ENCODE assay signal across 1 cellular context in genomic region chr9:36091028-36091953, GRCh38.
TF ChIP-seq lines count a peak whose summit lies in the region.

No MANE protein-coding gene starts in this region.

TF ChIP-seq in WTC11, 78 proteins besides CTCF, POLR2A, EP300 and RAD21 (continued from another document):
- TF ChIP-seq, protein P1, sequence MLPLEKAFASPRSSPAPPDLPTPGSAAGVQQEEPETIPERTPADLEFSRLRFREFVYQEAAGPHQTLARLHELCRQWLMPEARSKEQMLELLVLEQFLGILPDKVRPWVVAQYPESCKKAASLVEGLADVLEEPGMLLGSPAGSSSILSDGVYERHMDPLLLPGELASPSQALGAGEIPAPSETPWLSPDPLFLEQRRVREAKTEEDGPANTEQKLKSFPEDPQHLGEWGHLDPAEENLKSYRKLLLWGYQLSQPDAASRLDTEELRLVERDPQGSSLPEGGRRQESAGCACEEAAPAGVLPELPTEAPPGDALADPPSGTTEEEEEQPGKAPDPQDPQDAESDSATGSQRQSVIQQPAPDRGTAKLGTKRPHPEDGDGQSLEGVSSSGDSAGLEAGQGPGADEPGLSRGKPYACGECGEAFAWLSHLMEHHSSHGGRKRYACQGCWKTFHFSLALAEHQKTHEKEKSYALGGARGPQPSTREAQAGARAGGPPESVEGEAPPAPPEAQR (CRISPR knock-in tag; IDR thresholded peaks at IDR 0.05), result no peak
- TF ChIP-seq ZNF317 (CRISPR knock-in tag; IDR thresholded peaks at IDR 0.05; ENCODE audit: borderline replicate concordance, low read depth), result no peak
- no peak for TF ChIP-seq CDX4 (CRISPR knock-in tag; IDR thresholded peaks at IDR 0.05; ENCODE audit: borderline replicate concordance)
- TF ChIP-seq, protein P2, sequence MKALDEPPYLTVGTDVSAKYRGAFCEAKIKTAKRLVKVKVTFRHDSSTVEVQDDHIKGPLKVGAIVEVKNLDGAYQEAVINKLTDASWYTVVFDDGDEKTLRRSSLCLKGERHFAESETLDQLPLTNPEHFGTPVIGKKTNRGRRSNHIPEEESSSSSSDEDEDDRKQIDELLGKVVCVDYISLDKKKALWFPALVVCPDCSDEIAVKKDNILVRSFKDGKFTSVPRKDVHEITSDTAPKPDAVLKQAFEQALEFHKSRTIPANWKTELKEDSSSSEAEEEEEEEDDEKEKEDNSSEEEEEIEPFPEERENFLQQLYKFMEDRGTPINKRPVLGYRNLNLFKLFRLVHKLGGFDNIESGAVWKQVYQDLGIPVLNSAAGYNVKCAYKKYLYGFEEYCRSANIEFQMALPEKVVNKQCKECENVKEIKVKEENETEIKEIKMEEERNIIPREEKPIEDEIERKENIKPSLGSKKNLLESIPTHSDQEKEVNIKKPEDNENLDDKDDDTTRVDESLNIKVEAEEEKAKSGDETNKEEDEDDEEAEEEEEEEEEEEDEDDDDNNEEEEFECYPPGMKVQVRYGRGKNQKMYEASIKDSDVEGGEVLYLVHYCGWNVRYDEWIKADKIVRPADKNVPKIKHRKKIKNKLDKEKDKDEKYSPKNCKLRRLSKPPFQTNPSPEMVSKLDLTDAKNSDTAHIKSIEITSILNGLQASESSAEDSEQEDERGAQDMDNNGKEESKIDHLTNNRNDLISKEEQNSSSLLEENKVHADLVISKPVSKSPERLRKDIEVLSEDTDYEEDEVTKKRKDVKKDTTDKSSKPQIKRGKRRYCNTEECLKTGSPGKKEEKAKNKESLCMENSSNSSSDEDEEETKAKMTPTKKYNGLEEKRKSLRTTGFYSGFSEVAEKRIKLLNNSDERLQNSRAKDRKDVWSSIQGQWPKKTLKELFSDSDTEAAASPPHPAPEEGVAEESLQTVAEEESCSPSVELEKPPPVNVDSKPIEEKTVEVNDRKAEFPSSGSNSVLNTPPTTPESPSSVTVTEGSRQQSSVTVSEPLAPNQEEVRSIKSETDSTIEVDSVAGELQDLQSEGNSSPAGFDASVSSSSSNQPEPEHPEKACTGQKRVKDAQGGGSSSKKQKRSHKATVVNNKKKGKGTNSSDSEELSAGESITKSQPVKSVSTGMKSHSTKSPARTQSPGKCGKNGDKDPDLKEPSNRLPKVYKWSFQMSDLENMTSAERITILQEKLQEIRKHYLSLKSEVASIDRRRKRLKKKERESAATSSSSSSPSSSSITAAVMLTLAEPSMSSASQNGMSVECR (CRISPR knock-in tag; IDR thresholded peaks at IDR 0.05; ENCODE audit: borderline replicate concordance), result no peak
- TF ChIP-seq HMGXB4 (CRISPR knock-in tag; IDR thresholded peaks at IDR 0.05), result no peak
- TF ChIP-seq, protein P3, sequence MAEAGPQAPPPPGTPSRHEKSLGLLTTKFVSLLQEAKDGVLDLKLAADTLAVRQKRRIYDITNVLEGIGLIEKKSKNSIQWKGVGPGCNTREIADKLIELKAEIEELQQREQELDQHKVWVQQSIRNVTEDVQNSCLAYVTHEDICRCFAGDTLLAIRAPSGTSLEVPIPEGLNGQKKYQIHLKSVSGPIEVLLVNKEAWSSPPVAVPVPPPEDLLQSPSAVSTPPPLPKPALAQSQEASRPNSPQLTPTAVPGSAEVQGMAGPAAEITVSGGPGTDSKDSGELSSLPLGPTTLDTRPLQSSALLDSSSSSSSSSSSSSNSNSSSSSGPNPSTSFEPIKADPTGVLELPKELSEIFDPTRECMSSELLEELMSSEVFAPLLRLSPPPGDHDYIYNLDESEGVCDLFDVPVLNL (CRISPR knock-in tag; IDR thresholded peaks at IDR 0.05; ENCODE audit: borderline replicate concordance, low read depth), result no peak
- TF ChIP-seq NR3C1 (CRISPR knock-in tag; conservative IDR thresholded peaks at IDR 0.05; ENCODE audit: low read depth), result no peak
